8 cellular contexts compared by ENCODE assay signal in the genomic region with DNA sequence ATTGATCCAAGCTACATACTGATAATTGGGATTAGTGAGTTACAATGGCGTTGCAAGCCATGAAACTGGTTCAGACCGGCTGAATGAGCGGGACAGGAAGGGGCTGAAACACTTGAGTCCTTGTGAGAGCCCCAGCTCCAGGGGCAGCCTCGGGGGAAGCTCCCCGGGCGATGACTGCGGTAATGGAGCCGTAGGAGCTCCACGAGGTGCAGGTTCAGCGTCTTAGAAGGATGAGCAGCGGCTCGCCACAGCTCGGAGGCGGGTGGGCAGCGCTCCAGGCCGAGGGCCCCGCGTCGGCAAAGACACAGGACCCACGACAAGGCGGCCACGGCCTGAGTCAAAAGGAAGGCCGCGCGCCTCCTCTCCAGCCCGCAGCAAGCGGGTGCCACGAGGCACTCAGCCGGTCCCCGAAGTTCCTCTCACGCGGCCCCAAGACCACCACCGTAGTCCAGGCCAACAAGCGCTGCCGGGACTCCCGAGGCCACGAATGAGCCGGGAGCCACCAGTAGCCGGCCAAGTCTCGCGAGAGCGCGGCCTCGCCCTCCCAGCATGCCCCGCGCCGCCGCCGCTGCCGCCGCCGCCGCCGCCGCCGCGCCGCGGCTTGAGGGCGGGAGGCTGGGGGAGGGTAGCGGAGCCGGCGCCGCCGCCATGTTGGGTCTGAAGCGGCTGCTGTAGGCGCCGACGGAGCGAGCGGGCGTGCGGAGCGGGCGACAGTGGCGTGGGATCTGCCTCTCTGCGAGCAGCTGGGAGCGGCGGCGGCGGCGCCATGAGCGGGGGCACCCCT. TPM values are rescaled to one million over a fixed set of nuclear protein-coding genes. Genes with fewer than 3 reads are reported as not detected.
DNase-seq lines count a peak whose midpoint lies in the region; ATAC-seq and TF ChIP-seq lines count a peak whose summit lies in the region.

Gene LSM14A, plus strand, starts transcription at position 628 of the 784 bp plus-strand sequence. Its CDS starts 139 bp downstream, at position 767.

- CTCF ChIA-PET in Caco-2 (lab: Charles Lee), result interaction anchor here (0.6 to 1.1 kb wide), 2 partner anchors 91 to 187 kb away, joined by 3 to 5 read pairs; no protein-coding TSS in a partner anchor

- no peaks in the 10 kb centered on the region for H3K27me3 Mint-ChIP-seq in Caco-2 (ENCODE audit: insufficient read depth, unreplicated experiment)

- H3K9ac ChIP-seq in HUES48 (ENCODE audit: low read depth, low read length) (peak within 1 kb of the TSS; percentile 96), OCI-LY3 (ENCODE audit: low read length) (peak within 1 kb of the TSS; percentile 92)

- H3K36me3 ChIP-seq in Caco-2 (ENCODE audit: control insufficient read depth, insufficient read depth, low read length) (no peaks in the 10 kb centered on the region), HUES48 (ENCODE audit: control insufficient read depth, insufficient read depth, low read length) (peaks cover 21% of the 10 kb centered on the region), OCI-LY3 (replicated peaks; ENCODE audit: low read depth, low read length) (peaks cover 7% of the 10 kb centered on the region), mucosa of descending colon (ENCODE audit: low read depth) (no peaks in the 10 kb centered on the region)

- peak within 1 kb of the TSS; percentile 54 for H2AFZ ChIP-seq in OCI-LY3 (ENCODE audit: low read depth, low read length)

- BruUV-seq in Caco-2 (replicated peaks; lab: Mats Ljungman, UMichigan), result TSS peak; percentile 72

- H3K79me2 ChIP-seq in OCI-LY3 (ENCODE audit: low read length), result peaks cover 54% of the 10 kb centered on the region

- H4K20me1 ChIP-seq in OCI-LY3 (ENCODE audit: insufficient read depth, low read length), result peaks cover 32% of the 10 kb centered on the region

- H3K27me3 ChIP-seq in Caco-2 (replicated peaks; ENCODE audit: control insufficient read depth, insufficient read depth, low read length) (no peaks in the 10 kb centered on the region), HUES48 (ENCODE audit: control insufficient read depth, insufficient read depth, low read length) (no peaks in the 10 kb centered on the region), OCI-LY3 (ENCODE audit: low read depth, low read length) (0 out of 2 replicates have a peak, but pooled peaks cover 4% of the 10 kb centered on the region)

- TF ChIP-seq CTCF in Caco-2 (IDR thresholded peaks at IDR 0.05; ENCODE audit: insufficient read depth in 1 of 2, low read depth in 1 of 2, low read length in 1 of 2, severe bottlenecking in 1 of 2, unreplicated experiment in 1 of 2) (no peak), OCI-LY3 (IDR thresholded peaks at IDR 0.05; ENCODE audit: low read depth, low read length) (no peak), epithelial cell of esophagus (IDR thresholded peaks at IDR 0.05; ENCODE audit: insufficient read depth, low read depth, low read length, missing control alignments) (no peak), mucosa of descending colon (IDR thresholded peaks at IDR 0.05) (no peak)

- H3K4me1 Mint-ChIP-seq in Caco-2 (ENCODE audit: low read depth, unreplicated experiment), result peaks cover 22% of the 10 kb centered on the region

- H3K36me3 Mint-ChIP-seq in Caco-2 (ENCODE audit: insufficient read depth, unreplicated experiment), result peaks cover 54% of the 10 kb centered on the region

- H3K4me1 ChIP-seq in Caco-2, result peaks cover 17% of the 10 kb centered on the region
- H3K4me1 ChIP-seq in HUES48 (ENCODE audit: control insufficient read depth, insufficient read depth, low read length), result peaks cover 22% of the 10 kb centered on the region
- H3K4me1 ChIP-seq in OCI-LY3 (ENCODE audit: low read length), result peaks cover 47% of the 10 kb centered on the region
- H3K4me1 ChIP-seq in mucosa of descending colon (ENCODE audit: low read depth), result peaks cover 32% of the 10 kb centered on the region

- peak within 1 kb of the TSS; percentile 97 for H3K4me3 Mint-ChIP-seq in Caco-2 (ENCODE audit: unreplicated experiment)

- H3K9me3 ChIP-seq in Caco-2 (no peaks in the 10 kb centered on the region), HUES48 (ENCODE audit: control insufficient read depth, insufficient read depth, low read length) (no peaks in the 10 kb centered on the region), OCI-LY3 (ENCODE audit: insufficient read depth, low read length) (no peaks in the 10 kb centered on the region), mucosa of descending colon (no peaks in the 10 kb centered on the region)

- DNase-seq in Caco-2, result peak; percentile 92 to 96
- DNase-seq in activated T-cell treated with anti-CD3 and anti-CD28 coated beads for 24 hours (ENCODE audit: low read depth), result peak; percentile 85
- peak; percentile 90 for DNase-seq in epithelial cell of esophagus (ENCODE audit: low read depth)
- DNase-seq in mucosa of descending colon, result peak; percentile 95 to 96 (median 95)
- peak; percentile 74 to 85 for DNase-seq in stimulated activated CD8-positive, alpha-beta memory T cell treated with anti-CD3 and anti-CD28 coated beads, Interleukin-4, amount 100 ng/mL, for 1 hour (ENCODE audit: low read depth in 2 of 2, low spot score in 1 of 2)

- intact Hi-C loops in Caco-2 (cut with micrococcal nuclease; ENCODE audit: unreplicated experiment) (loop anchor here (2.0 kb wide), 1 partner anchor 49 kb away; no protein-coding TSS in a partner anchor), mucosa of descending colon (cut with DNase I, micrococcal nuclease) (no loop called here)

- POLR2A ChIA-PET in Caco-2 (lab: Charles Lee), result interaction anchor here (0.6 to 1.0 kb wide), 3 partner anchors 38 to 505 kb away, joined by 3 to 4 read pairs (median 4); partner anchors contain the start of gene ZNF302

- H3K4me3 ChIP-seq in Caco-2 (ENCODE audit: low read depth, low read length) (peak within 1 kb of the TSS; percentile 100), HUES48 (ENCODE audit: low read depth, low read length) (peak within 1 kb of the TSS; percentile 84), OCI-LY3 (ENCODE audit: low read length) (peak within 1 kb of the TSS; percentile 83), epithelial cell of esophagus (ENCODE audit: low read length) (peak within 1 kb of the TSS; percentile 76), mucosa of descending colon (peak within 1 kb of the TSS; percentile 94)

- peak within 1 kb of the TSS; percentile 81 for H3K4me2 ChIP-seq in OCI-LY3 (ENCODE audit: low read length)

- ATAC-seq in GM21381 (IDR thresholded peaks at IDR 0.05; ENCODE audit: unreplicated experiment) (peak; percentile 73), mucosa of descending colon (peak; percentile 96)

- no peaks in the 10 kb centered on the region for H3K9me3 Mint-ChIP-seq in Caco-2 (ENCODE audit: unreplicated experiment)

- H3K27ac Mint-ChIP-seq in Caco-2 (ENCODE audit: unreplicated experiment), result peak within 1 kb of the TSS; percentile 100

- H3K27ac ChIP-seq in HUES48 (ENCODE audit: low read depth, low read length), result peak within 1 kb of the TSS; percentile 99
- H3K27ac ChIP-seq in OCI-LY3 (ENCODE audit: low read length), result peak within 1 kb of the TSS; percentile 88

RNA-seq across cellular contexts. Expression of gene LSM14A, which starts in this region (rescaled TPM):
- total RNA-seq in Caco-2 (2022), result 228 and 233 TPM in 2 replicates
- 100 to 1,000 TPM in 1 of 3 donors, 10 to 100 TPM in 2; 72.5 to 111 (median 85.6) TPM for total RNA-seq in mucosa of descending colon

Comparison
In these comparisons a context has a peak if more than half of its experiments do, and no peak if none do; other contexts are left out.
1. Peak in every context shown above with its lines: DNase-seq, ATAC-seq, H3K4me3 ChIP-seq and H3K27ac ChIP-seq.